8 cellular contexts compared by ENCODE assay signal in the genomic region with DNA sequence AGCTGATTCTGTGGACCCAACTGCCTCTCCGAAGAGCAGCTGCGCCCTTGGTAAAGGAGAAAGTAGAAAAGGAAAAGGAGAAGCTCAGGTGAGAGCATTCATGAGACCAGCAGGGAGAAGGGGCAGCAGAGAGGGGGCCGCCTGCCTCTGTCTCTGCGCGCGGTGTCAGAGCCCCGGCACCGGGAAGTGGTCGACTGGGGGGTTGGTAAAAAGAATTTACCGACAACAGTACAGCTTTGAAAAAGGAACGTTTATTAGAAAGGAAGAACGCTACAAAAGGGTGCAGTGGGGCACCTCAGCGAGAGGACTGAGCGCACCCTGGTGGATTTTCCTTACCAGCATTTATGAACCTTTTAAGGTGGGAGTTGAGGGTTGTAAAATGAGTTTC.
DNase-seq lines count a peak whose midpoint lies in the region; ATAC-seq and TF ChIP-seq lines count a peak whose summit lies in the region.

No MANE protein-coding gene starts in this region.

- DNase-seq in NAMALWA (ENCODE audit: low spot score) (peak; percentile 48), UCSD-AML1 (lab: John Stamatoyannopoulos, UW; ENCODE audit: unreplicated experiment) (peak; percentile 80), cardiac fibroblast (ENCODE audit: low read depth in 2 of 2) (peak; percentile 42 to 46), right lobe of liver (no peak), tibial nerve (ENCODE audit: low spot score in 2 of 2) (no peak)
- DNase-seq in stimulated activated naive B cell treated with anti-CD40 and anti-IgM and Interleukin-4, amounts not matched to agents 10 μg/mL and 1 μg/mL and 100 μg/mL, for 72 hours, result peak; percentile 50

- H3K27me3 ChIP-seq in right lobe of liver (no peaks in the 10 kb centered on the region), tibial nerve (no peaks in the 10 kb centered on the region)

- peaks cover 11 to 24% of the 10 kb centered on the region in 2 donors for H3K4me1 Mint-ChIP-seq in stimulated activated naive B cell treated with anti-CD40 and anti-IgM and Interleukin-4, amounts not matched to agents 10 μg/mL and 1 μg/mL and 100 μg/mL, for 72 hours

- TF ChIP-seq CTCF in GM12872 (IDR thresholded peaks at IDR 0.05; ENCODE audit: insufficient read depth, low read depth, low read length) (peak; percentile 58), cardiac fibroblast (IDR thresholded peaks at IDR 0.05; ENCODE audit: low read depth, low read length) (peak; percentile 38), right lobe of liver (IDR thresholded peaks at IDR 0.05) (peak; percentile 26 to 40 (median 34)), tibial nerve (IDR thresholded peaks at IDR 0.05) (peak in 2 of 5 experiments; percentile 9 to 21)

- intact Hi-C loops in right lobe of liver (cut with DNase I), result loop anchor here in 1 of 2 donors (5.0 kb wide), 1 partner anchor 333 kb away; no protein-coding TSS in a partner anchor

- H3K36me3 Mint-ChIP-seq in stimulated activated naive B cell treated with anti-CD40 and anti-IgM and Interleukin-4, amounts not matched to agents 10 μg/mL and 1 μg/mL and 100 μg/mL, for 72 hours, result no peaks in the 10 kb centered on the region

- ATAC-seq in HG02571 (IDR thresholded peaks at IDR 0.05; ENCODE audit: unreplicated experiment) (peak; percentile 31), right lobe of liver (peak; percentile 67 to 73 (median 70))
- peak; percentile 74 to 77 for ATAC-seq in stimulated activated naive B cell treated with anti-CD40 and anti-IgM and Interleukin-4, amounts not matched to agents 10 μg/mL and 1 μg/mL and 100 μg/mL, for 72 hours (replicated peaks)

- no peaks in the 10 kb centered on the region for H3K9me3 ChIP-seq in right lobe of liver
- no peaks in the 10 kb centered on the region for H3K9me3 ChIP-seq in tibial nerve

- H3K36me3 ChIP-seq in right lobe of liver, result no peaks in the 10 kb centered on the region
- no peaks in the 10 kb centered on the region for H3K36me3 ChIP-seq in tibial nerve

- WGBS in right lobe of liver (ENCODE audit: insufficient coverage, low coverage, low lambda C conversion rate, missing lambda C conversion rate), result 3% methylated on average over 14 of the region's 14 CpGs
- 16 to 18% methylated on average over 12 to 14 of the region's 14 CpGs for WGBS in tibial nerve, 2 donors

- H3K4me3 Mint-ChIP-seq in stimulated activated naive B cell treated with anti-CD40 and anti-IgM and Interleukin-4, amounts not matched to agents 10 μg/mL and 1 μg/mL and 100 μg/mL, for 72 hours, result peak overlapping the region; percentile 89 to 95

- H3K4me3 ChIP-seq in cardiac fibroblast (replicated peaks in 1 of 2; ENCODE audit: low read depth in 2 of 2, low read length in 2 of 2) (peak overlapping the region; percentile 22 to 37), right lobe of liver (peak overlapping the region; percentile 6 to 47 (median 39)), tibial nerve (peak overlapping the region in 2 of 4 donors; percentile 6 to 25)

- H3K27ac ChIP-seq in right lobe of liver, result peak overlapping the region in 2 of 3 donors; percentile 6 to 15
- no peak overlapping the region for H3K27ac ChIP-seq in tibial nerve

- H3K4me1 ChIP-seq in right lobe of liver, result peaks cover 0 to 3% (median 0%) of the 10 kb centered on the region in 4 donors
- H3K4me1 ChIP-seq in tibial nerve, result peaks cover 0 to 10% (median 0%) of the 10 kb centered on the region in 4 donors

- TF ChIP-seq POLR2A in right lobe of liver (IDR thresholded peaks at IDR 0.05) (no peak), tibial nerve (IDR thresholded peaks at IDR 0.05) (no peak)

- H3K27ac Mint-ChIP-seq in stimulated activated naive B cell treated with anti-CD40 and anti-IgM and Interleukin-4, amounts not matched to agents 10 μg/mL and 1 μg/mL and 100 μg/mL, for 72 hours, result peak overlapping the region; percentile 95

- H3K9me3 Mint-ChIP-seq in stimulated activated naive B cell treated with anti-CD40 and anti-IgM and Interleukin-4, amounts not matched to agents 10 μg/mL and 1 μg/mL and 100 μg/mL, for 72 hours, result no peaks in the 10 kb centered on the region

- TF ChIP-seq EP300 in tibial nerve (IDR thresholded peaks at IDR 0.05), result no peak

- H3K27me3 Mint-ChIP-seq in stimulated activated naive B cell treated with anti-CD40 and anti-IgM and Interleukin-4, amounts not matched to agents 10 μg/mL and 1 μg/mL and 100 μg/mL, for 72 hours, result no peaks in the 10 kb centered on the region

Comparison
In these comparisons a context has a peak if more than half of its experiments do, and no peak if none do; other contexts are left out.
1. DNase-seq: peak in NAMALWA (single experiment), UCSD-AML1 (single experiment), cardiac fibroblast (2 of 2) and stimulated activated naive B cell treated with anti-CD40 and anti-IgM and Interleukin-4, amounts not matched to agents 10 μg/mL and 1 μg/mL and 100 μg/mL, for 72 hours (single experiment); none in right lobe of liver (0 of 3) and tibial nerve (0 of 2).
2. H3K27ac ChIP-seq: peak in right lobe of liver (2 of 3); none in tibial nerve (0 of 4).
3. Peak in every context shown above with its lines, with median percentiles within 50 percentile points of each other: ATAC-seq.